ENCODE assay signal across 8 cellular contexts in genomic region chr6:10030942-10031537, GRCh38.
A peak's percentile ranks its signal among the peaks of the same experiment; 100 is the strongest.
DNase-seq lines count a peak whose midpoint lies in the region; ATAC-seq and TF ChIP-seq lines count a peak whose summit lies in the region.

No MANE protein-coding gene starts in this region.

- H3F3A ChIP-seq in GM23248 (ENCODE audit: insufficient read depth), result no peaks in the 10 kb centered on the region

- H2AFZ ChIP-seq in HCT116 (ENCODE audit: low read depth, low read length, poor library complexity, severe bottlenecking), result peak overlapping the region; percentile 93
- no peak overlapping the region for H2AFZ ChIP-seq in GM23248
- H2AFZ ChIP-seq in neuronal stem cell (ENCODE audit: low read length), result no peak overlapping the region

- H3K23ac ChIP-seq in neuronal stem cell (ENCODE audit: low read depth, low read length, poor library complexity), result no peak overlapping the region

- no peak overlapping the region for H2AK5ac ChIP-seq in neuronal stem cell (ENCODE audit: low read depth, low read length)

- peak; percentile 72 for ATAC-seq in HCT116
- ATAC-seq in GM21526 (IDR thresholded peaks at IDR 0.05; ENCODE audit: low FRiP score, unreplicated experiment), result no peak

- peak; percentile 72 for TF ChIP-seq RAD21 in HCT116 (IDR thresholded peaks at IDR 0.05; ENCODE audit: low read depth)

- POLR2A ChIA-PET in HCT116 (lab: Charles Lee), result no interaction called here

- DNase-seq in HCT116 (ENCODE audit: low read depth, low spot score), result peak; percentile 31
- peak; percentile 16 for DNase-seq in RPMI7951 (ENCODE audit: low read depth)
- DNase-seq in iPS-NIHi11 (ENCODE audit: low spot score), result peak; percentile 35
- no peak for DNase-seq in GM23248
- DNase-seq in neuronal stem cell (ENCODE audit: low spot score), result no peak
- DNase-seq in dermis blood vessel endothelial cell, result no peak

- H2BK5ac ChIP-seq in neuronal stem cell (ENCODE audit: low read length), result no peak overlapping the region

- BruUV-seq in HCT116 (replicated peaks; lab: Mats Ljungman, UMichigan), result no TSS peak

- intact Hi-C loops in HCT116 (cut with micrococcal nuclease), result loop anchor here (2.0 kb wide), 1 partner anchor 382 kb away; no protein-coding TSS in a partner anchor

- in situ Hi-C loops in GM23248 (cut with MboI), result no loop called here

- H3K27ac ChIP-seq in C4-2B (no peak overlapping the region), HCT116 (ENCODE audit: low read depth, low read length) (no peak overlapping the region), GM23248 (no peak overlapping the region), neuronal stem cell (replicated peaks; ENCODE audit: low read length) (no peak overlapping the region)

- H4K20me1 ChIP-seq in HCT116 (ENCODE audit: insufficient read depth) (no peaks in the 10 kb centered on the region), GM23248 (ENCODE audit: insufficient read depth) (no peaks in the 10 kb centered on the region)

- no peak overlapping the region for H2BK15ac ChIP-seq in neuronal stem cell (ENCODE audit: low read length)

- no peak overlapping the region for H2BK12ac ChIP-seq in neuronal stem cell (ENCODE audit: low read length)

- TF ChIP-seq POLR2A in HCT116 (IDR thresholded peaks at IDR 0.05; ENCODE audit: borderline replicate concordance, extremely low read depth, insufficient read depth, insufficient read length), result no peak

- RAD21 ChIA-PET in HCT116 (lab: Charles Lee; ENCODE audit: low non-redundant PET in 1 of 2, low total read pairs in 2 of 2, uncharacterized antibody in 2 of 2, unreplicated experiment in 2 of 2), result interaction anchor here in 1 of 2 experiments (1.2 kb wide), 1 partner anchor 384 kb away, joined by 3 read pairs; the partner anchor contains the start of gene TFAP2A

- CTCF ChIA-PET in HCT116 (lab: Charles Lee), result interaction anchor here (0.9 to 1.7 kb wide), 5 partner anchors 8 to 398 kb away, joined by 3 to 9 read pairs (median 6); partner anchors contain the start of gene TFAP2A

- H3K27me3 ChIP-seq in HCT116 (ENCODE audit: insufficient read depth, low read length), result no peaks in the 10 kb centered on the region
- no peaks in the 10 kb centered on the region for H3K27me3 ChIP-seq in GM23248 (replicated peaks; ENCODE audit: insufficient read depth)
- H3K27me3 ChIP-seq in neuronal stem cell (ENCODE audit: control insufficient read depth in 3 of 3, insufficient read depth in 3 of 3, low read depth in 1 of 3, low read length in 3 of 3), result no peaks in the 10 kb centered on the region

- no peak overlapping the region for H3K4ac ChIP-seq in neuronal stem cell (ENCODE audit: low read length)

- TF ChIP-seq CTCF in C4-2B (conservative IDR thresholded peaks at IDR 0.05), result peak; percentile 78
- TF ChIP-seq CTCF in HCT116 (IDR thresholded peaks at IDR 0.05 in 2 of 3, conservative IDR thresholded peaks at IDR 0.05 in 1 of 3; ENCODE audit: borderline replicate concordance in 1 of 3, insufficient read depth in 1 of 3, low read depth in 2 of 3, low read length in 2 of 3), result peak; percentile 42 to 68 (median 50); a peak in 5 of 6 replicates

- H3K9me3 ChIP-seq in HCT116 (ENCODE audit: control insufficient read depth in 1 of 2, insufficient read depth in 1 of 2, low read depth in 1 of 2, low read length in 2 of 2), result no peaks in the 10 kb centered on the region
- H3K9me3 ChIP-seq in GM23248 (ENCODE audit: low read depth), result no peaks in the 10 kb centered on the region
- H3K9me3 ChIP-seq in neuronal stem cell (replicated peaks in 1 of 2; ENCODE audit: control insufficient read depth in 2 of 2, insufficient read depth in 1 of 2, low read depth in 1 of 2, low read length in 2 of 2), result no peaks in the 10 kb centered on the region

- H3K9ac ChIP-seq in HCT116 (ENCODE audit: low read length) (no peak overlapping the region), GM23248 (no peak overlapping the region), neuronal stem cell (ENCODE audit: low read depth, low read length, poor library complexity) (no peak overlapping the region)

- no peaks in the 10 kb centered on the region for H3K79me1 ChIP-seq in neuronal stem cell (ENCODE audit: low read depth, low read length)

- H3K14ac ChIP-seq in neuronal stem cell (ENCODE audit: low read length), result no peak overlapping the region

- H3K4me1 ChIP-seq in HCT116 (ENCODE audit: control insufficient read depth in 1 of 2, insufficient read depth in 2 of 2, low read length in 2 of 2) (no peaks in the 10 kb centered on the region), GM23248 (ENCODE audit: insufficient read depth) (no peaks in the 10 kb centered on the region), neuronal stem cell (ENCODE audit: control insufficient read depth in 2 of 2, insufficient read depth in 1 of 2, low read depth in 1 of 2, low read length in 2 of 2) (peaks cover 0 to 4% of the 10 kb centered on the region in 2 donors)

- H3K4me3 ChIP-seq in HCT116 (replicated peaks in 1 of 2; ENCODE audit: low read depth in 1 of 2, low read length in 2 of 2) (no peak overlapping the region), GM23248 (no peak overlapping the region), neuronal stem cell (ENCODE audit: low read length in 2 of 2) (no peak overlapping the region)

- WGBS in GM23248 (ENCODE audit: low coverage in 1 of 2, low lambda C conversion rate in 2 of 2, missing lambda C conversion rate in 2 of 2), 2 experiments, result 65 to 66% methylated on average over 8 of the region's 8 CpGs
- no CpG with 5 or more reads among the region's 8 CpGs for WGBS in neuronal stem cell (ENCODE audit: extremely low coverage in 2 of 2, insufficient read length in 2 of 2, insufficient replicate concordance in 1 of 2), 2 donors

- H3K9me2 ChIP-seq in HCT116 (ENCODE audit: insufficient read depth) (no peaks in the 10 kb centered on the region), GM23248 (ENCODE audit: insufficient read depth) (no peaks in the 10 kb centered on the region)

- no peak overlapping the region for H4K8ac ChIP-seq in neuronal stem cell (ENCODE audit: low read depth, low read length)

- H3K4me2 ChIP-seq in HCT116 (ENCODE audit: low read length) (no peak overlapping the region), GM23248 (ENCODE audit: unreplicated experiment) (no peak overlapping the region), neuronal stem cell (ENCODE audit: insufficient read depth, low read length, poor library complexity, severe bottlenecking) (no peak overlapping the region)

- H4K91ac ChIP-seq in neuronal stem cell (ENCODE audit: low read depth, low read length, poor library complexity), result no peak overlapping the region

- no peaks in the 10 kb centered on the region for H3K79me2 ChIP-seq in HCT116 (ENCODE audit: insufficient read depth, low read length)
- H3K79me2 ChIP-seq in GM23248 (ENCODE audit: insufficient read depth), result no peaks in the 10 kb centered on the region

- no peak overlapping the region for H3K18ac ChIP-seq in neuronal stem cell (ENCODE audit: low read length)

- no peak overlapping the region for H2BK120ac ChIP-seq in neuronal stem cell (ENCODE audit: low read depth, low read length)

- H3K36me3 ChIP-seq in HCT116 (ENCODE audit: control insufficient read depth in 1 of 2, insufficient read depth in 2 of 2, low read length in 2 of 2), result no peaks in the 10 kb centered on the region
- no peaks in the 10 kb centered on the region for H3K36me3 ChIP-seq in GM23248 (ENCODE audit: low read depth)
- H3K36me3 ChIP-seq in neuronal stem cell (replicated peaks in 1 of 2; ENCODE audit: control insufficient read depth in 2 of 2, insufficient read depth in 2 of 2, low read length in 2 of 2), result no peaks in the 10 kb centered on the region

TF ChIP-seq in HCT116, 20 proteins besides CTCF, POLR2A, EP300 and RAD21:
- TF ChIP-seq ATF3 (IDR thresholded peaks at IDR 0.05), result no peak
- TF ChIP-seq TCF7L2 (IDR thresholded peaks at IDR 0.05; ENCODE audit: borderline replicate concordance, extremely low read depth, insufficient read depth, insufficient read length), result no peak
- TF ChIP-seq FOSL1 (IDR thresholded peaks at IDR 0.05; ENCODE audit: low read depth), result no peak
- TF ChIP-seq ZNF274 (IDR thresholded peaks at IDR 0.05; ENCODE audit: low read depth, low read length), result no peak
- no peak for TF ChIP-seq MAX (IDR thresholded peaks at IDR 0.05)
- TF ChIP-seq JUND (IDR thresholded peaks at IDR 0.05), result no peak

Comparison
In these comparisons a context has a peak if more than half of its experiments do, and no peak if none do; other contexts are left out.
1. DNase-seq: peak in HCT116 (single experiment), RPMI7951 (single experiment) and iPS-NIHi11 (single experiment); none in GM23248 (single experiment), neuronal stem cell (single experiment) and dermis blood vessel endothelial cell (single experiment).